15 cellular contexts compared by ENCODE assay signal in genomic region chr16:30929167-30929566, GRCh38. TPM values are rescaled to one million over a fixed set of nuclear protein-coding genes. Genes with fewer than 3 reads are reported as not detected.
DNase-seq lines count a peak whose midpoint lies in the region; ATAC-seq, FAIRE-seq and TF ChIP-seq lines count a peak whose summit lies in the region.
"Had no signal": no experiment of that assay in that cellular context is flagged by ENCODE, and none has a peak within 500 bp of the region (broad histone marks: within the 10 kb centered on the region; RNA-seq: fewer than 3 reads in every experiment).

No MANE protein-coding gene starts in this region.

- peak overlapping the region; percentile 16 for H3K4me2 ChIP-seq in keratinocyte (ENCODE audit: control insufficient read depth, extremely low read depth, insufficient read depth, low read depth, low read length)

- ATAC-seq in right cardiac atrium = no peak
- ATAC-seq in left cardiac atrium = no peak
- ATAC-seq in GM18873 (IDR thresholded peaks at IDR 0.05; ENCODE audit: low FRiP score, unreplicated experiment) = no peak
- ATAC-seq: HCT116 had no signal

- no peaks in the 10 kb centered on the region for H3K4me1 ChIP-seq in right cardiac atrium (ENCODE audit: control insufficient read depth, insufficient read depth, low read length)
- peaks cover 21% of the 10 kb centered on the region for H3K4me1 ChIP-seq in keratinocyte (ENCODE audit: control insufficient read depth, extremely low read depth, insufficient read depth, low read length)

- H3K36me3 ChIP-seq in keratinocyte (ENCODE audit: control insufficient read depth in 2 of 2, extremely low read depth in 1 of 2, insufficient read depth in 2 of 2, low read length in 2 of 2) = peaks cover 13 to 30% of the 10 kb centered on the region in 2 experiments

- no peaks in the 10 kb centered on the region for H4K20me1 ChIP-seq in keratinocyte (ENCODE audit: control insufficient read depth, extremely low read depth, insufficient read depth, low read length)

- peak overlapping the region; percentile 33 for H3K9ac ChIP-seq in keratinocyte (ENCODE audit: control insufficient read depth, extremely low read depth, insufficient read depth, low read length)

- CTCF ChIA-PET in RWPE1 (lab: Yijun Ruan, JAX) = no interaction called here

- H3K9me1 ChIP-seq in keratinocyte (ENCODE audit: control insufficient read depth, extremely low read depth, insufficient read depth, low read length) = no peaks in the 10 kb centered on the region

- DNase-seq in right cardiac atrium (peak in 2 of 3 donors; percentile 22 to 24), left cardiac atrium (no peak), RWPE1 (ENCODE audit: low spot score) (no peak), keratinocyte (ENCODE audit: low read depth, low spot score) (no peak), NCI-H69 (lab: John Stamatoyannopoulos, UW) (no peak), NCI-H446 (lab: John Stamatoyannopoulos, UW) (no peak)
- DNase-seq: CD4-positive, alpha-beta memory T cell; DMS79 had no signal

- H3K27ac ChIP-seq in right cardiac atrium (ENCODE audit: low read length) = no peak overlapping the region
- peak overlapping the region; percentile 29 for H3K27ac ChIP-seq in RWPE1
- peak overlapping the region; percentile 40 for H3K27ac ChIP-seq in keratinocyte (ENCODE audit: control insufficient read depth, insufficient read depth, low read length)
- H3K27ac ChIP-seq: C4-2B, HL-60 had no signal

- WGBS in right cardiac atrium = 76% methylated on average over 7 of the region's 7 CpGs

- H2AFZ ChIP-seq in keratinocyte (ENCODE audit: control insufficient read depth, low read length) = no peak overlapping the region

- H3K9me3 ChIP-seq in right cardiac atrium (ENCODE audit: control insufficient read depth, low read length) (no peaks in the 10 kb centered on the region), keratinocyte (ENCODE audit: control insufficient read depth, low read depth, low read length) (no peaks in the 10 kb centered on the region)

- H3K27me3 ChIP-seq in right cardiac atrium (ENCODE audit: control insufficient read depth, insufficient read depth) (no peaks in the 10 kb centered on the region), keratinocyte (ENCODE audit: control insufficient read depth, extremely low read depth, insufficient read depth, low read length) (no peaks in the 10 kb centered on the region)

- no peak overlapping the region for H3K4me3 ChIP-seq in right cardiac atrium (ENCODE audit: low read length)
- no peak overlapping the region for H3K4me3 ChIP-seq in keratinocyte (ENCODE audit: control insufficient read depth in 2 of 3, extremely low read depth in 1 of 3, insufficient read depth in 2 of 3, low read depth in 1 of 3, low read length in 3 of 3)

- POLR2A ChIA-PET in RWPE1 (lab: Yijun Ruan, JAX; ENCODE audit: low non-redundant PET) = no interaction called here

- intact Hi-C loops in right cardiac atrium (cut with DNase I) = loop anchor here in 1 of 4 donors (10.0 kb wide), 1 partner anchor 84 kb away; no protein-coding TSS in a partner anchor
- intact Hi-C loops in left cardiac atrium (cut with DNase I) = no loop called here

- no peak for FAIRE-seq in keratinocyte (lab: Jason Lieb, UNC)
- FAIRE-seq: A204.1, GM12891 had no signal

- H3K79me2 ChIP-seq in keratinocyte (ENCODE audit: control insufficient read depth, insufficient read depth, low read length) = peaks cover 20% of the 10 kb centered on the region

- TF ChIP-seq CTCF in RWPE1 (conservative IDR thresholded peaks at IDR 0.05; ENCODE audit: low read depth) (no peak), keratinocyte (optimal IDR thresholded peaks at IDR 0.05 in 1 of 3, IDR thresholded peaks at IDR 0.05 in 1 of 3, conservative IDR thresholded peaks at IDR 0.05 in 1 of 3; ENCODE audit: extremely low read depth in 1 of 3, insufficient read depth in 2 of 3, low read length in 3 of 3) (no peak)

- dilution Hi-C loops in keratinocyte (cut with MboI; ENCODE audit: extremely low pct_ligation_motif_present, low sequenced_read_pairs) = no loop called here

RNA-seq across cellular contexts. Expression of gene FBXL19, which starts 5.8 kb away (rescaled TPM):
- 1 to 10 TPM; 5.1 to 8.4 (median 6.6) TPM for total RNA-seq in right cardiac atrium
- polyA plus RNA-seq in right cardiac atrium = 8.3 TPM
- 10 to 100 TPM in 1 of 2 donors, 1 to 10 TPM in 1; 6.4 to 10.1 TPM for total RNA-seq in left cardiac atrium
- 9.6 to 15.0 TPM (median 10.2 TPM) in 3 replicates for polyA plus RNA-seq in keratinocyte
- polyA plus RNA-seq in keratinocyte (2011; ENCODE audit: low read depth) = 2.2 TPM
- 5.7 and 16.5 TPM in 2 replicates for polyA plus RNA-seq in keratinocyte (2011; cell fraction: cytosol; rRNA removed)
- polyA plus RNA-seq in keratinocyte (2011; cell fraction: nucleus; rRNA removed) = 24.0 and 32.9 TPM in 2 replicates
- 8.3 and 25.1 TPM in 2 replicates for polyA plus RNA-seq in keratinocyte (2012; ENCODE audit: low replicate concordance)
- polyA minus RNA-seq in keratinocyte = 8.6 to 28.7 TPM (median 11.7 TPM) in 3 replicates
- polyA minus RNA-seq in keratinocyte (2011; cell fraction: cytosol; rRNA and poly(A)+ RNA removed) = 46.2 TPM
- polyA minus RNA-seq in keratinocyte (2011; cell fraction: nucleus; rRNA and poly(A)+ RNA removed) = 18.1 and 25.4 TPM in 2 replicates

RNA-seq across cellular contexts. Expression of gene ORAI3, which starts 19.7 kb away (rescaled TPM):
- 10 to 100 TPM; 11.8 to 14.6 (median 13.3) TPM for total RNA-seq in right cardiac atrium
- polyA plus RNA-seq in right cardiac atrium = 15.5 TPM
- 10 to 100 TPM in 1 of 2 donors, 1 to 10 TPM in 1; 8.8 to 14.2 TPM for total RNA-seq in left cardiac atrium
- polyA plus RNA-seq in keratinocyte = 8.1 to 12.7 TPM (median 10.8 TPM) in 3 replicates
- polyA plus RNA-seq in keratinocyte (2011; ENCODE audit: low read depth) = 2.3 TPM
- 10.3 and 13.2 TPM in 2 replicates for polyA plus RNA-seq in keratinocyte (2011; cell fraction: cytosol; rRNA removed)
- 16.6 and 23.6 TPM in 2 replicates for polyA plus RNA-seq in keratinocyte (2011; cell fraction: nucleus; rRNA removed)
- 8.0 and 11.6 TPM in 2 replicates for polyA plus RNA-seq in keratinocyte (2012; ENCODE audit: low replicate concordance)
- 11.8 to 14.7 TPM (median 13.6 TPM) in 3 replicates for polyA minus RNA-seq in keratinocyte
- 10.6 TPM for polyA minus RNA-seq in keratinocyte (2011; cell fraction: cytosol; rRNA and poly(A)+ RNA removed)
- polyA minus RNA-seq in keratinocyte (2011; cell fraction: nucleus; rRNA and poly(A)+ RNA removed) = 12.5 and 14.9 TPM in 2 replicates

RNA-seq across cellular contexts. Expression of gene SETD1A, which starts 28.4 kb away (rescaled TPM):
- total RNA-seq in right cardiac atrium (10 to 100 TPM in 3 of 4 donors, 1 to 10 TPM in 1; 9.7 to 11.6 (median 10.2) TPM), left cardiac atrium (10 to 100 TPM in 1 of 2 donors, 1 to 10 TPM in 1; 9.2 to 10.9 TPM)
- polyA plus RNA-seq in right cardiac atrium (9.6 TPM), keratinocyte (0.94 to 3.7 TPM (median 1.1 TPM) in 3 replicates)
- 3.0 TPM for polyA plus RNA-seq in keratinocyte (2011; ENCODE audit: low read depth)
- polyA plus RNA-seq in keratinocyte (2011; cell fraction: cytosol; rRNA removed) = 1.4 and 2.1 TPM in 2 replicates
- 8.9 and 11.2 TPM in 2 replicates for polyA plus RNA-seq in keratinocyte (2011; cell fraction: nucleus; rRNA removed)
- polyA plus RNA-seq in keratinocyte (2012; ENCODE audit: low replicate concordance) = 4.7 and 10.9 TPM in 2 replicates
- 1.5 to 17.4 TPM (median 2.2 TPM) in 3 replicates for polyA minus RNA-seq in keratinocyte
- 2.5 TPM for polyA minus RNA-seq in keratinocyte (2011; cell fraction: cytosol; rRNA and poly(A)+ RNA removed)
- 3.7 and 5.2 TPM in 2 replicates for polyA minus RNA-seq in keratinocyte (2011; cell fraction: nucleus; rRNA and poly(A)+ RNA removed)

RNA-seq across cellular contexts. Expression of gene CTF1, which starts 32.8 kb away (rescaled TPM):
- 1 to 10 TPM; 7.4 to 9.8 (median 9.1) TPM for total RNA-seq in right cardiac atrium
- 13.1 TPM for polyA plus RNA-seq in right cardiac atrium
- 1 to 10 TPM; 6.8 to 7.3 TPM for total RNA-seq in left cardiac atrium
- polyA plus RNA-seq in keratinocyte = 2.1 to 3.2 TPM (median 2.6 TPM) in 3 replicates
- 0.27 TPM for polyA plus RNA-seq in keratinocyte (2011; ENCODE audit: low read depth)
- 3.6 and 5.4 TPM in 2 replicates for polyA plus RNA-seq in keratinocyte (2011; cell fraction: cytosol; rRNA removed)
- polyA plus RNA-seq in keratinocyte (2011; cell fraction: nucleus; rRNA removed) = 4.5 and 5.8 TPM in 2 replicates
- polyA plus RNA-seq in keratinocyte (2012; ENCODE audit: low replicate concordance) = 1.3 and 2.6 TPM in 2 replicates
- 2.7 to 4.2 TPM (median 2.7 TPM) in 3 replicates for polyA minus RNA-seq in keratinocyte
- 2.7 TPM for polyA minus RNA-seq in keratinocyte (2011; cell fraction: cytosol; rRNA and poly(A)+ RNA removed)
- polyA minus RNA-seq in keratinocyte (2011; cell fraction: nucleus; rRNA and poly(A)+ RNA removed) = 0.53 and 1.6 TPM in 2 replicates
- total RNA-seq: H4 had no signal
- polyA plus RNA-seq: CD4-positive, alpha-beta memory T cell had no signal

RNA-seq across cellular contexts. Expression of gene BCL7C, which starts 35.3 kb away (rescaled TPM):
- total RNA-seq in right cardiac atrium = 10 to 100 TPM; 20.6 to 31.7 (median 26.3) TPM
- 29.5 TPM for polyA plus RNA-seq in right cardiac atrium
- 10 to 100 TPM; 20.9 to 27.9 TPM for total RNA-seq in left cardiac atrium
- 18.5 to 22.4 TPM (median 19.2 TPM) in 3 replicates for polyA plus RNA-seq in keratinocyte
- 8.7 TPM for polyA plus RNA-seq in keratinocyte (2011; ENCODE audit: low read depth)
- 13.6 and 19.0 TPM in 2 replicates for polyA plus RNA-seq in keratinocyte (2011; cell fraction: cytosol; rRNA removed)
- 5.0 and 7.4 TPM in 2 replicates for polyA plus RNA-seq in keratinocyte (2011; cell fraction: nucleus; rRNA removed)
- 16.9 and 20.2 TPM in 2 replicates for polyA plus RNA-seq in keratinocyte (2012; ENCODE audit: low replicate concordance)
- polyA minus RNA-seq in keratinocyte = 4.5 to 7.5 TPM (median 5.8 TPM) in 3 replicates
- 14.6 TPM for polyA minus RNA-seq in keratinocyte (2011; cell fraction: cytosol; rRNA and poly(A)+ RNA removed)
- 3.0 and 5.2 TPM in 2 replicates for polyA minus RNA-seq in keratinocyte (2011; cell fraction: nucleus; rRNA and poly(A)+ RNA removed)

Comparison
In these comparisons a context has a peak if more than half of its experiments do, and no peak if none do; other contexts are left out.
1. DNase-seq: peak in right cardiac atrium (2 of 3); none in left cardiac atrium (single experiment), RWPE1 (single experiment), keratinocyte (single experiment), NCI-H69 (single experiment) and NCI-H446 (0 of 2).